In the genomic region with DNA sequence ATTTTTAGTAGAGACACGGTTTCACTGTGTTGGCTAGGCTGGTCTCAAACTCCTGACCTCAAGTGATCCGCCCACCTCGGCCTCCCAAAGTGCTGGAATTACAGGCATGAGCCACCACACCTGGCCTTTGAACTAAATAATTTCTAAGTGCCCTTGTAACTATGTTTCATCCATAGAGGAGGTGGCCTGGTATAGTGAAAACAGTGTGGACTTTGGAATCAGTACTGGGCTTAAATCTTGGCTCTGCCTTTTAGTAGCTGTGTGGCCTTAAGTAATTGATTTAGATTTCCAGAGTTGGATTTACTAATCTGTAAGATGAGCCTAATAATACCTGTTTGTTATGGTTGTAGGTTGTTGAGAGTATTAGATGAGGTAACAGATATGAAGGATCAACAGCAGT, we compare ENCODE assay signal across 10 cellular contexts. TPM values are rescaled to one million over a fixed set of nuclear protein-coding genes. Genes with fewer than 3 reads are reported as not detected.
"Had no signal": no experiment of that assay in that cellular context is flagged by ENCODE, and none has a peak within 500 bp of the region (broad histone marks: within the 10 kb centered on the region; RNA-seq: fewer than 3 reads in every experiment).

No MANE protein-coding gene starts in this region.

- H3K36me3 ChIP-seq: HAP-1 had no signal

- H3K4me3 Mint-ChIP-seq: HFFc6, IgD-negative memory B cell had no signal

- ATAC-seq: HCT116 had no signal

- FAIRE-seq: HTR-8/SVneo had no signal

- H3K9ac ChIP-seq: GM23248 had no signal

- H3K27ac Mint-ChIP-seq: HFFc6, IgD-negative memory B cell had no signal

- H3K4me3 ChIP-seq: GM23248, HAP-1 had no signal

- H2AFZ ChIP-seq: GM23248 had no signal

- H3K27ac ChIP-seq: GM23248 had no signal

- H3K36me3 Mint-ChIP-seq: IgD-negative memory B cell had no signal

- H3K4me1 ChIP-seq: HAP-1 had no signal

- DNase-seq: GM23248, GOT3, H7, HFFc6 had no signal

- H3K9me3 ChIP-seq: HAP-1 had no signal

RNA-seq across cellular contexts. Expression of gene TGM3, which starts 14.2 kb away (rescaled TPM):
- total RNA-seq: H4, HT-29 had no signal
- polyA plus RNA-seq: IgD-negative memory B cell had no signal
